In the genomic region with DNA sequence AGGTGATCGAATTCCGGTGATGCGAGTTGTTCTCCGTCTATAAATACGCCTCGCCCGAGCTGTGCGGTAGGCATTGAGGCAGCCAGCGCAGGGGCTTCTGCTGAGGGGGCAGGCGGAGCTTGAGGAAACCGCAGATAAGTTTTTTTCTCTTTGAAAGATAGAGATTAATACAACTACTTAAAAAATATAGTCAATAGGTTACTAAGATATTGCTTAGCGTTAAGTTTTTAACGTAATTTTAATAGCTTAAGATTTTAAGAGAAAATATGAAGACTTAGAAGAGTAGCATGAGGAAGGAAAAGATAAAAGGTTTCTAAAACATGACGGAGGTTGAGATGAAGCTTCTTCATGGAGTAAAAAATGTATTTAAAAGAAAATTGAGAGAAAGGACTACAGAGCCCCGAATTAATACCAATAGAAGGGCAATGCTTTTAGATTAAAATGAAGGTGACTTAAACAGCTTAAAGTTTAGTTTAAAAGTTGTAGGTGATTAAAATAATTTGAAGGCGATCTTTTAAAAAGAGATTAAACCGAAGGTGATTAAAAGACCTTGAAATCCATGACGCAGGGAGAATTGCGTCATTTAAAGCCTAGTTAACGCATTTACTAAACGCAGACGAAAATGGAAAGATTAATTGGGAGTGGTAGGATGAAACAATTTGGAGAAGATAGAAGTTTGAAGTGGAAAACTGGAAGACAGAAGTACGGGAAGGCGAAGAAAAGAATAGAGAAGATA, we compare ENCODE assay signal across 1 cellular context.
TF ChIP-seq lines count a peak whose summit lies in the region.

A gene (plus strand): TSS at position 69 of the 736 bp plus-strand sequence.

TF ChIP-seq in GM12878, 131 proteins besides CTCF, POLR2A, EP300 and RAD21 (continued from another document and continues in another):
- TF ChIP-seq, protein P1, sequence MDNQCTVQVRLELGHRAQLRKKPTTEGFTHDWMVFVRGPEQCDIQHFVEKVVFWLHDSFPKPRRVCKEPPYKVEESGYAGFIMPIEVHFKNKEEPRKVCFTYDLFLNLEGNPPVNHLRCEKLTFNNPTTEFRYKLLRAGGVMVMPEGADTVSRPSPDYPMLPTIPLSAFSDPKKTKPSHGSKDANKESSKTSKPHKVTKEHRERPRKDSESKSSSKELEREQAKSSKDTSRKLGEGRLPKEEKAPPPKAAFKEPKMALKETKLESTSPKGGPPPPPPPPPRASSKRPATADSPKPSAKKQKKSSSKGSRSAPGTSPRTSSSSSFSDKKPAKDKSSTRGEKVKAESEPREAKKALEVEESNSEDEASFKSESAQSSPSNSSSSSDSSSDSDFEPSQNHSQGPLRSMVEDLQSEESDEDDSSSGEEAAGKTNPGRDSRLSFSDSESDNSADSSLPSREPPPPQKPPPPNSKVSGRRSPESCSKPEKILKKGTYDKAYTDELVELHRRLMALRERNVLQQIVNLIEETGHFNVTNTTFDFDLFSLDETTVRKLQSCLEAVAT (IDR thresholded peaks at IDR 0.05) = peak; percentile 100
- TF ChIP-seq MTA2 (IDR thresholded peaks at IDR 0.05; ENCODE audit: low read depth) (peak; percentile 15; the same call in 1 of the 2 replicates), SMARCA5 (IDR thresholded peaks at IDR 0.05) (peak; percentile 86), GABPA (IDR thresholded peaks at IDR 0.05; ENCODE audit: low read depth) (no peak), NFIC (IDR thresholded peaks at IDR 0.05; ENCODE audit: low read depth, low read length) (no peak), TCF12 (IDR thresholded peaks at IDR 0.05; ENCODE audit: low read depth, low read length) (peak; percentile 96), BCL11A (IDR thresholded peaks at IDR 0.05; ENCODE audit: low read depth, low read length) (peak; percentile 82), BRCA1 (IDR thresholded peaks at IDR 0.05; ENCODE audit: low read depth, low read length) (no peak), BMI1 (IDR thresholded peaks at IDR 0.05; ENCODE audit: borderline replicate concordance) (peak; percentile 88), ZNF217 (IDR thresholded peaks at IDR 0.05) (no peak), CREM (IDR thresholded peaks at IDR 0.05; ENCODE audit: low read depth) (peak; percentile 94), IKZF2 (IDR thresholded peaks at IDR 0.05) (peak; percentile 8 to 90; a peak in 2 of 4 replicates), SIN3A (IDR thresholded peaks at IDR 0.05; ENCODE audit: low read depth, low read length) (peak; percentile 16; the same call in 1 of the 2 replicates), HCFC1 (IDR thresholded peaks at IDR 0.05; ENCODE audit: low read length) (peak; percentile 62), BHLHE40 (IDR thresholded peaks at IDR 0.05; ENCODE audit: borderline replicate concordance in 1 of 2, low read depth in 2 of 2, low read length in 1 of 2) (peak; percentile 77 to 81), FOXK2 (IDR thresholded peaks at IDR 0.05) (no peak), CEBPB (IDR thresholded peaks at IDR 0.05; ENCODE audit: borderline replicate concordance in 1 of 2, low read depth in 2 of 2, low read length in 2 of 2) (no peak), CHD2 (IDR thresholded peaks at IDR 0.05; ENCODE audit: borderline replicate concordance, low read depth, low read length) (peak; percentile 97), CREB1 (IDR thresholded peaks at IDR 0.05; ENCODE audit: low read depth) (no peak), IRF4 (IDR thresholded peaks at IDR 0.05; ENCODE audit: low read depth, low read length) (peak; percentile 74), POLR2AphosphoS5 (IDR thresholded peaks at IDR 0.05; ENCODE audit: low read length) (peak; percentile 99), ZZZ3 (IDR thresholded peaks at IDR 0.05; ENCODE audit: control insufficient read depth, insufficient read length, low read depth) (no peak), POLR2AphosphoS2 (IDR thresholded peaks at IDR 0.05; ENCODE audit: low read depth, low read length) (peak; percentile 100), STAT3 (IDR thresholded peaks at IDR 0.05; ENCODE audit: low read depth, low read length) (0 out of 2 replicates have a peak, but pooled peaks have one; percentile 8), RAD51 (IDR thresholded peaks at IDR 0.05) (no peak), ZNF207 (IDR thresholded peaks at IDR 0.05; ENCODE audit: borderline replicate concordance) (peak; percentile 96), LARP7 (IDR thresholded peaks at IDR 0.05) (peak; percentile 52; the same call in 1 of the 2 replicates), PAX8 (IDR thresholded peaks at IDR 0.05) (no peak; the same call in 1 of the 2 replicates), EGR1 (IDR thresholded peaks at IDR 0.05; ENCODE audit: borderline replicate concordance in 1 of 2, low read depth in 2 of 2, low read length in 2 of 2) (peak in 1 of 2 experiments; percentile 90; a peak in 2 of 3 replicates), TBL1XR1 (IDR thresholded peaks at IDR 0.05; ENCODE audit: low read depth, low read length) (peak; percentile 92)
- TF ChIP-seq, protein P2, sequence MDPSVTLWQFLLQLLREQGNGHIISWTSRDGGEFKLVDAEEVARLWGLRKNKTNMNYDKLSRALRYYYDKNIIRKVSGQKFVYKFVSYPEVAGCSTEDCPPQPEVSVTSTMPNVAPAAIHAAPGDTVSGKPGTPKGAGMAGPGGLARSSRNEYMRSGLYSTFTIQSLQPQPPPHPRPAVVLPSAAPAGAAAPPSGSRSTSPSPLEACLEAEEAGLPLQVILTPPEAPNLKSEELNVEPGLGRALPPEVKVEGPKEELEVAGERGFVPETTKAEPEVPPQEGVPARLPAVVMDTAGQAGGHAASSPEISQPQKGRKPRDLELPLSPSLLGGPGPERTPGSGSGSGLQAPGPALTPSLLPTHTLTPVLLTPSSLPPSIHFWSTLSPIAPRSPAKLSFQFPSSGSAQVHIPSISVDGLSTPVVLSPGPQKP (IDR thresholded peaks at IDR 0.05; ENCODE audit: low read depth, low read length) = peak; percentile 89
- TF ChIP-seq, protein P3, sequence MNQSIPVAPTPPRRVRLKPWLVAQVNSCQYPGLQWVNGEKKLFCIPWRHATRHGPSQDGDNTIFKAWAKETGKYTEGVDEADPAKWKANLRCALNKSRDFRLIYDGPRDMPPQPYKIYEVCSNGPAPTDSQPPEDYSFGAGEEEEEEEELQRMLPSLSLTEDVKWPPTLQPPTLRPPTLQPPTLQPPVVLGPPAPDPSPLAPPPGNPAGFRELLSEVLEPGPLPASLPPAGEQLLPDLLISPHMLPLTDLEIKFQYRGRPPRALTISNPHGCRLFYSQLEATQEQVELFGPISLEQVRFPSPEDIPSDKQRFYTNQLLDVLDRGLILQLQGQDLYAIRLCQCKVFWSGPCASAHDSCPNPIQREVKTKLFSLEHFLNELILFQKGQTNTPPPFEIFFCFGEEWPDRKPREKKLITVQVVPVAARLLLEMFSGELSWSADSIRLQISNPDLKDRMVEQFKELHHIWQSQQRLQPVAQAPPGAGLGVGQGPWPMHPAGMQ (IDR thresholded peaks at IDR 0.05; ENCODE audit: borderline replicate concordance) = no peak
- TF ChIP-seq, protein P4, sequence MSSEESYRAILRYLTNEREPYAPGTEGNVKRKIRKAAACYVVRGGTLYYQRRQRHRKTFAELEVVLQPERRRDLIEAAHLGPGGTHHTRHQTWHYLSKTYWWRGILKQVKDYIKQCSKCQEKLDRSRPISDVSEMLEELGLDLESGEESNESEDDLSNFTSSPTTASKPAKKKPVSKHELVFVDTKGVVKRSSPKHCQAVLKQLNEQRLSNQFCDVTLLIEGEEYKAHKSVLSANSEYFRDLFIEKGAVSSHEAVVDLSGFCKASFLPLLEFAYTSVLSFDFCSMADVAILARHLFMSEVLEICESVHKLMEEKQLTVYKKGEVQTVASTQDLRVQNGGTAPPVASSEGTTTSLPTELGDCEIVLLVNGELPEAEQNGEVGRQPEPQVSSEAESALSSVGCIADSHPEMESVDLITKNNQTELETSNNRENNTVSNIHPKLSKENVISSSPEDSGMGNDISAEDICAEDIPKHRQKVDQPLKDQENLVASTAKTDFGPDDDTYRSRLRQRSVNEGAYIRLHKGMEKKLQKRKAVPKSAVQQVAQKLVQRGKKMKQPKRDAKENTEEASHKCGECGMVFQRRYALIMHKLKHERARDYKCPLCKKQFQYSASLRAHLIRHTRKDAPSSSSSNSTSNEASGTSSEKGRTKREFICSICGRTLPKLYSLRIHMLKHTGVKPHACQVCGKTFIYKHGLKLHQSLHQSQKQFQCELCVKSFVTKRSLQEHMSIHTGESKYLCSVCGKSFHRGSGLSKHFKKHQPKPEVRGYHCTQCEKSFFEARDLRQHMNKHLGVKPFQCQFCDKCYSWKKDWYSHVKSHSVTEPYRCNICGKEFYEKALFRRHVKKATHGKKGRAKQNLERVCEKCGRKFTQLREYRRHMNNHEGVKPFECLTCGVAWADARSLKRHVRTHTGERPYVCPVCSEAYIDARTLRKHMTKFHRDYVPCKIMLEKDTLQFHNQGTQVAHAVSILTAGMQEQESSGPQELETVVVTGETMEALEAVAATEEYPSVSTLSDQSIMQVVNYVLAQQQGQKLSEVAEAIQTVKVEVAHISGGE (CRISPR knock-in tag; IDR thresholded peaks at IDR 0.05) = peak; percentile 79
- TF ChIP-seq, protein P5, sequence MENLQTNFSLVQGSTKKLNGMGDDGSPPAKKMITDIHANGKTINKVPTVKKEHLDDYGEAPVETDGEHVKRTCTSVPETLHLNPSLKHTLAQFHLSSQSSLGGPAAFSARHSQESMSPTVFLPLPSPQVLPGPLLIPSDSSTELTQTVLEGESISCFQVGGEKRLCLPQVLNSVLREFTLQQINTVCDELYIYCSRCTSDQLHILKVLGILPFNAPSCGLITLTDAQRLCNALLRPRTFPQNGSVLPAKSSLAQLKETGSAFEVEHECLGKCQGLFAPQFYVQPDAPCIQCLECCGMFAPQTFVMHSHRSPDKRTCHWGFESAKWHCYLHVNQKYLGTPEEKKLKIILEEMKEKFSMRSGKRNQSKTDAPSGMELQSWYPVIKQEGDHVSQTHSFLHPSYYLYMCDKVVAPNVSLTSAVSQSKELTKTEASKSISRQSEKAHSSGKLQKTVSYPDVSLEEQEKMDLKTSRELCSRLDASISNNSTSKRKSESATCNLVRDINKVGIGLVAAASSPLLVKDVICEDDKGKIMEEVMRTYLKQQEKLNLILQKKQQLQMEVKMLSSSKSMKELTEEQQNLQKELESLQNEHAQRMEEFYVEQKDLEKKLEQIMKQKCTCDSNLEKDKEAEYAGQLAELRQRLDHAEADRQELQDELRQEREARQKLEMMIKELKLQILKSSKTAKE (IDR thresholded peaks at IDR 0.05; ENCODE audit: low read depth, poor library complexity, severe bottlenecking) = peak; percentile 89
- TF ChIP-seq, protein P6, sequence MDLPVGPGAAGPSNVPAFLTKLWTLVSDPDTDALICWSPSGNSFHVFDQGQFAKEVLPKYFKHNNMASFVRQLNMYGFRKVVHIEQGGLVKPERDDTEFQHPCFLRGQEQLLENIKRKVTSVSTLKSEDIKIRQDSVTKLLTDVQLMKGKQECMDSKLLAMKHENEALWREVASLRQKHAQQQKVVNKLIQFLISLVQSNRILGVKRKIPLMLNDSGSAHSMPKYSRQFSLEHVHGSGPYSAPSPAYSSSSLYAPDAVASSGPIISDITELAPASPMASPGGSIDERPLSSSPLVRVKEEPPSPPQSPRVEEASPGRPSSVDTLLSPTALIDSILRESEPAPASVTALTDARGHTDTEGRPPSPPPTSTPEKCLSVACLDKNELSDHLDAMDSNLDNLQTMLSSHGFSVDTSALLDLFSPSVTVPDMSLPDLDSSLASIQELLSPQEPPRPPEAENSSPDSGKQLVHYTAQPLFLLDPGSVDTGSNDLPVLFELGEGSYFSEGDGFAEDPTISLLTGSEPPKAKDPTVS (IDR thresholded peaks at IDR 0.05; ENCODE audit: low read depth, low read length) = peak; percentile 87
- TF ChIP-seq, protein P7, sequence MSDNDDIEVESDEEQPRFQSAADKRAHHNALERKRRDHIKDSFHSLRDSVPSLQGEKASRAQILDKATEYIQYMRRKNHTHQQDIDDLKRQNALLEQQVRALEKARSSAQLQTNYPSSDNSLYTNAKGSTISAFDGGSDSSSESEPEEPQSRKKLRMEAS (IDR thresholded peaks at IDR 0.05; ENCODE audit: low read depth, low read length) = no peak
- TF ChIP-seq, protein P8, sequence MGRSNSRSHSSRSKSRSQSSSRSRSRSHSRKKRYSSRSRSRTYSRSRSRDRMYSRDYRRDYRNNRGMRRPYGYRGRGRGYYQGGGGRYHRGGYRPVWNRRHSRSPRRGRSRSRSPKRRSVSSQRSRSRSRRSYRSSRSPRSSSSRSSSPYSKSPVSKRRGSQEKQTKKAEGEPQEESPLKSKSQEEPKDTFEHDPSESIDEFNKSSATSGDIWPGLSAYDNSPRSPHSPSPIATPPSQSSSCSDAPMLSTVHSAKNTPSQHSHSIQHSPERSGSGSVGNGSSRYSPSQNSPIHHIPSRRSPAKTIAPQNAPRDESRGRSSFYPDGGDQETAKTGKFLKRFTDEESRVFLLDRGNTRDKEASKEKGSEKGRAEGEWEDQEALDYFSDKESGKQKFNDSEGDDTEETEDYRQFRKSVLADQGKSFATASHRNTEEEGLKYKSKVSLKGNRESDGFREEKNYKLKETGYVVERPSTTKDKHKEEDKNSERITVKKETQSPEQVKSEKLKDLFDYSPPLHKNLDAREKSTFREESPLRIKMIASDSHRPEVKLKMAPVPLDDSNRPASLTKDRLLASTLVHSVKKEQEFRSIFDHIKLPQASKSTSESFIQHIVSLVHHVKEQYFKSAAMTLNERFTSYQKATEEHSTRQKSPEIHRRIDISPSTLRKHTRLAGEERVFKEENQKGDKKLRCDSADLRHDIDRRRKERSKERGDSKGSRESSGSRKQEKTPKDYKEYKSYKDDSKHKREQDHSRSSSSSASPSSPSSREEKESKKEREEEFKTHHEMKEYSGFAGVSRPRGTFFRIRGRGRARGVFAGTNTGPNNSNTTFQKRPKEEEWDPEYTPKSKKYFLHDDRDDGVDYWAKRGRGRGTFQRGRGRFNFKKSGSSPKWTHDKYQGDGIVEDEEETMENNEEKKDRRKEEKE (IDR thresholded peaks at IDR 0.05) = 0 out of 2 replicates have a peak, but pooled peaks have one; percentile 32
- TF ChIP-seq, protein P9, sequence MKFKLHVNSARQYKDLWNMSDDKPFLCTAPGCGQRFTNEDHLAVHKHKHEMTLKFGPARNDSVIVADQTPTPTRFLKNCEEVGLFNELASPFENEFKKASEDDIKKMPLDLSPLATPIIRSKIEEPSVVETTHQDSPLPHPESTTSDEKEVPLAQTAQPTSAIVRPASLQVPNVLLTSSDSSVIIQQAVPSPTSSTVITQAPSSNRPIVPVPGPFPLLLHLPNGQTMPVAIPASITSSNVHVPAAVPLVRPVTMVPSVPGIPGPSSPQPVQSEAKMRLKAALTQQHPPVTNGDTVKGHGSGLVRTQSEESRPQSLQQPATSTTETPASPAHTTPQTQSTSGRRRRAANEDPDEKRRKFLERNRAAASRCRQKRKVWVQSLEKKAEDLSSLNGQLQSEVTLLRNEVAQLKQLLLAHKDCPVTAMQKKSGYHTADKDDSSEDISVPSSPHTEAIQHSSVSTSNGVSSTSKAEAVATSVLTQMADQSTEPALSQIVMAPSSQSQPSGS (IDR thresholded peaks at IDR 0.05; ENCODE audit: low read length) = no peak
- TF ChIP-seq, protein P10, sequence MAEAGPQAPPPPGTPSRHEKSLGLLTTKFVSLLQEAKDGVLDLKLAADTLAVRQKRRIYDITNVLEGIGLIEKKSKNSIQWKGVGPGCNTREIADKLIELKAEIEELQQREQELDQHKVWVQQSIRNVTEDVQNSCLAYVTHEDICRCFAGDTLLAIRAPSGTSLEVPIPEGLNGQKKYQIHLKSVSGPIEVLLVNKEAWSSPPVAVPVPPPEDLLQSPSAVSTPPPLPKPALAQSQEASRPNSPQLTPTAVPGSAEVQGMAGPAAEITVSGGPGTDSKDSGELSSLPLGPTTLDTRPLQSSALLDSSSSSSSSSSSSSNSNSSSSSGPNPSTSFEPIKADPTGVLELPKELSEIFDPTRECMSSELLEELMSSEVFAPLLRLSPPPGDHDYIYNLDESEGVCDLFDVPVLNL (IDR thresholded peaks at IDR 0.05; ENCODE audit: low read depth, low read length) = no peak
